Comparison of ENCODE assay signal across 12 cellular contexts in genomic region chr5:36373527-36374086, GRCh38.
A peak's percentile ranks its signal among the peaks of the same experiment; 100 is the strongest.
DNase-seq lines count a peak whose midpoint lies in the region; ATAC-seq and TF ChIP-seq lines count a peak whose summit lies in the region.
"Had no signal": no experiment of that assay in that cellular context is flagged by ENCODE, and none has a peak within 500 bp of the region (broad histone marks: within the 10 kb centered on the region; RNA-seq: fewer than 3 reads in every experiment).

No MANE protein-coding gene starts in this region.

- H3K4me1 Mint-ChIP-seq in activated CD8-positive, alpha-beta memory T cell treated with anti-CD3 and anti-CD28 coated beads, Interleukin-2, amount 10 ng/mL, durations not matched to agents 7 days and 5 days, result no peaks in the 10 kb centered on the region
- H3K4me1 Mint-ChIP-seq: activated CD4-positive, alpha-beta memory T cell treated with anti-CD3 and anti-CD28 coated beads, Interleukin-2, amount 10 ng/mL, durations not matched to agents 7 days and 5 days had no signal

- no peak for TF ChIP-seq CTCF in epithelial cell of proximal tubule (conservative IDR thresholded peaks at IDR 0.05; ENCODE audit: low read depth, low read length)
- no peak for TF ChIP-seq CTCF in mucosa of descending colon (IDR thresholded peaks at IDR 0.05)
- TF ChIP-seq CTCF in BE2C (IDR thresholded peaks at IDR 0.05; ENCODE audit: low read depth, low read length), result no peak

- DNase-seq in AG08395 (ENCODE audit: low spot score) (peak; percentile 43), MV-4-11 (lab: John Stamatoyannopoulos, UW) (peak; percentile 95), epithelial cell of proximal tubule (ENCODE audit: low read depth) (peak; percentile 55), mucosa of descending colon (peak in 2 of 3 donors; percentile 33 to 49), NCI-H526 (lab: John Stamatoyannopoulos, UW) (no peak), BE2C (no peak), NCI-H1105 (lab: John Stamatoyannopoulos, UW) (no peak)
- DNase-seq in activated CD8-positive, alpha-beta memory T cell treated with anti-CD3 and anti-CD28 coated beads, Interleukin-2, amount 10 ng/mL, durations not matched to agents 7 days and 5 days, result no peak
- DNase-seq: activated CD4-positive, alpha-beta memory T cell treated with anti-CD3 and anti-CD28 coated beads, Interleukin-2, amount 10 ng/mL, durations not matched to agents 7 days and 5 days; CD8-positive, alpha-beta T cell; NCI-H187 treated with DMSO at 0.1 percent for 48 hours; stimulated activated CD4-positive, alpha-beta T cell treated with anti-CD3 and anti-CD28 coated beads, Interleukin-15, amount 100 ng/mL, for 24 hours had no signal

- no peaks in the 10 kb centered on the region for H3K4me1 ChIP-seq in mucosa of descending colon (ENCODE audit: low read depth)
- H3K4me1 ChIP-seq in BE2C, result no peaks in the 10 kb centered on the region

- no peaks in the 10 kb centered on the region for H3K9me3 Mint-ChIP-seq in activated CD8-positive, alpha-beta memory T cell treated with anti-CD3 and anti-CD28 coated beads, Interleukin-2, amount 10 ng/mL, durations not matched to agents 7 days and 5 days (ENCODE audit: low read depth)
- H3K9me3 Mint-ChIP-seq: activated CD4-positive, alpha-beta memory T cell treated with anti-CD3 and anti-CD28 coated beads, Interleukin-2, amount 10 ng/mL, durations not matched to agents 7 days and 5 days; CD8-positive, alpha-beta T cell had no signal

- no peak overlapping the region for H3K27ac Mint-ChIP-seq in activated CD8-positive, alpha-beta memory T cell treated with anti-CD3 and anti-CD28 coated beads, Interleukin-2, amount 10 ng/mL, durations not matched to agents 7 days and 5 days
- H3K27ac Mint-ChIP-seq: activated CD4-positive, alpha-beta memory T cell treated with anti-CD3 and anti-CD28 coated beads, Interleukin-2, amount 10 ng/mL, durations not matched to agents 7 days and 5 days; CD8-positive, alpha-beta T cell had no signal

- CTCF ChIA-PET in activated CD8-positive, alpha-beta memory T cell treated with anti-CD3 and anti-CD28 coated beads, Interleukin-2, amount 10 ng/mL, durations not matched to agents 7 days and 5 days (lab: Charles Lee), result no interaction called here

- H3K36me3 Mint-ChIP-seq in activated CD8-positive, alpha-beta memory T cell treated with anti-CD3 and anti-CD28 coated beads, Interleukin-2, amount 10 ng/mL, durations not matched to agents 7 days and 5 days, result no peaks in the 10 kb centered on the region
- H3K36me3 Mint-ChIP-seq: CD8-positive, alpha-beta T cell had no signal

- ATAC-seq in mucosa of descending colon, result peak; percentile 66
- ATAC-seq in activated CD8-positive, alpha-beta memory T cell treated with anti-CD3 and anti-CD28 coated beads, Interleukin-2, amount 10 ng/mL, durations not matched to agents 7 days and 5 days, result no peak
- ATAC-seq: CD8-positive, alpha-beta T cell had no signal

- no peaks in the 10 kb centered on the region for H3K36me3 ChIP-seq in mucosa of descending colon (ENCODE audit: low read depth)
- H3K36me3 ChIP-seq in BE2C, result no peaks in the 10 kb centered on the region

- no peaks in the 10 kb centered on the region for H3K27me3 ChIP-seq in BE2C

- H3K4me3 ChIP-seq in epithelial cell of proximal tubule (ENCODE audit: low read depth, low read length) (no peak overlapping the region), mucosa of descending colon (no peak overlapping the region), BE2C (ENCODE audit: low read depth, low read length) (no peak overlapping the region)

- H3K27me3 Mint-ChIP-seq in activated CD8-positive, alpha-beta memory T cell treated with anti-CD3 and anti-CD28 coated beads, Interleukin-2, amount 10 ng/mL, durations not matched to agents 7 days and 5 days, result no peaks in the 10 kb centered on the region
- H3K27me3 Mint-ChIP-seq: activated CD4-positive, alpha-beta memory T cell treated with anti-CD3 and anti-CD28 coated beads, Interleukin-2, amount 10 ng/mL, durations not matched to agents 7 days and 5 days had no signal

- H3K9me3 ChIP-seq in mucosa of descending colon (no peaks in the 10 kb centered on the region), BE2C (no peaks in the 10 kb centered on the region)

- no peak overlapping the region for H3K4me3 Mint-ChIP-seq in activated CD8-positive, alpha-beta memory T cell treated with anti-CD3 and anti-CD28 coated beads, Interleukin-2, amount 10 ng/mL, durations not matched to agents 7 days and 5 days
- H3K4me3 Mint-ChIP-seq: activated CD4-positive, alpha-beta memory T cell treated with anti-CD3 and anti-CD28 coated beads, Interleukin-2, amount 10 ng/mL, durations not matched to agents 7 days and 5 days; CD8-positive, alpha-beta T cell had no signal

- intact Hi-C loops in mucosa of descending colon (cut with DNase I, micrococcal nuclease), result no loop called here

Comparison
In these comparisons a context has a peak if more than half of its experiments do, and no peak if none do; other contexts are left out.
1. DNase-seq: peak in AG08395 (single experiment), MV-4-11 (single experiment), epithelial cell of proximal tubule (single experiment) and mucosa of descending colon (2 of 3); none in activated CD8-positive, alpha-beta memory T cell treated with anti-CD3 and anti-CD28 coated beads, Interleukin-2, amount 10 ng/mL, durations not matched to agents 7 days and 5 days (single experiment), NCI-H526 (0 of 2), BE2C (single experiment) and NCI-H1105 (single experiment).